8 cellular contexts compared by ENCODE assay signal in the genomic region with DNA sequence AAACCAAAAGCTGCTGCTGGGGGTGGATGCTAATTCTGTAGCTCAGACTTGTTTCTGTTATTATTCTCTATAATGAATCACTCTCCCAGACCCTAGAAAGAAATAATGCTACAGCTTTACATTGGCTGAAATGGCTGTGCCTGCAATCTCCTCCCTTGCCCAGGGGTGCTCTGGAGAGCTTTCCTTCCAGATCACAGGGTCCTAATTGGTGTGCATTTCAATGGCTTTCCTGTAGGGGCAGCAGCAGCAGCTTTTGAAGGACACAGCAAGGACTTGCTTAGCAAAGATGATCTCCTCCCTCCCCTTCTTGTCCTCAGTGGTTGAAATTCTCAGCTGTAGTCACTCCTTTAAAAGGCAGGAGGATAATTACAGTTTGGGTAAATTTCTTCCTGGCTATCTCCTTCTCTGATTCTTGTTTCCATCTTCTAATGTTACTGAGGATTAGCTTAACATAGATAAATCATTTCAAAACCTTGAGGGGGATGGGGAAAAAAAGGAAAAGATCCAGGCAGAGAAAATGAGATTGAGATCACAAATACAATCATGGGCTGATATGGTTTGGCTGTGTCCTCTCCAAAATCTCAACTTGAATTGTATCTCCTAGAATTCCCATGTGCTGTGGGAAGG.
DNase-seq lines count a peak whose midpoint lies in the region; ATAC-seq and TF ChIP-seq lines count a peak whose summit lies in the region.

No MANE protein-coding gene starts in this region.

- ATAC-seq in GM19035 (IDR thresholded peaks at IDR 0.05; ENCODE audit: unreplicated experiment) (peak; percentile 99), HG03066 (IDR thresholded peaks at IDR 0.05; ENCODE audit: low read depth, unreplicated experiment) (peak; percentile 89)
- no peak for ATAC-seq in natural killer cell treated with Interleukin-12 subunit alpha and Interleukin-12 subunit beta and Interleukin-15 and Interleukin-18, amount 100 ng/mL, for 72 hours
- ATAC-seq in CD8-positive, alpha-beta T cell: no peak

- intact Hi-C loops in CD8-positive, alpha-beta T cell (cut with DNase I, micrococcal nuclease): no loop called here

- H2AFZ ChIP-seq in neural cell (ENCODE audit: low read depth, low read length): no peak overlapping the region

- POLR2A ChIA-PET in CD8-positive, alpha-beta T cell (lab: Charles Lee): no interaction called here

- no peaks in the 10 kb centered on the region for H3K4me1 ChIP-seq in DOHH2 (ENCODE audit: control insufficient read depth, low read length)
- H3K4me1 ChIP-seq in CD8-positive, alpha-beta T cell (ENCODE audit: insufficient read depth, low read length): no peaks in the 10 kb centered on the region

- H3F3A ChIP-seq in DOHH2 (ENCODE audit: control insufficient read depth, insufficient read depth): no peaks in the 10 kb centered on the region
- H3F3A ChIP-seq in neural cell (ENCODE audit: insufficient read depth, low read length, poor library complexity, severe bottlenecking): no peaks in the 10 kb centered on the region

- no peaks in the 10 kb centered on the region for H3K9me3 ChIP-seq in DOHH2 (ENCODE audit: control insufficient read depth, insufficient read depth, low read length)
- no peaks in the 10 kb centered on the region for H3K9me3 ChIP-seq in neural cell (ENCODE audit: low read length)
- no peaks in the 10 kb centered on the region for H3K9me3 ChIP-seq in CD8-positive, alpha-beta T cell (ENCODE audit: low read length)

- H3K36me3 ChIP-seq in DOHH2 (ENCODE audit: control insufficient read depth, low read length) (no peaks in the 10 kb centered on the region), neural cell (ENCODE audit: insufficient read depth, low read length) (no peaks in the 10 kb centered on the region)
- H3K36me3 ChIP-seq in CD8-positive, alpha-beta T cell (ENCODE audit: insufficient read depth, low read length): no peaks in the 10 kb centered on the region

- no peaks in the 10 kb centered on the region for H3K4me1 Mint-ChIP-seq in natural killer cell treated with Interleukin-12 subunit alpha and Interleukin-12 subunit beta and Interleukin-15 and Interleukin-18, amount 100 ng/mL, for 72 hours (ENCODE audit: low read depth in 2 of 2)
- no peaks in the 10 kb centered on the region for H3K4me1 Mint-ChIP-seq in CD8-positive, alpha-beta T cell (ENCODE audit: low read depth)

- no peak overlapping the region for H3K4me3 ChIP-seq in DOHH2 (ENCODE audit: low read length)
- H3K4me3 ChIP-seq in cardiac fibroblast (replicated peaks in 1 of 2; ENCODE audit: low read depth in 2 of 2, low read length in 2 of 2): no peak overlapping the region
- H3K4me3 ChIP-seq in neural cell (ENCODE audit: low read length): peak overlapping the region; percentile 22
- no peak overlapping the region for H3K4me3 ChIP-seq in CD8-positive, alpha-beta T cell (ENCODE audit: low read depth, low read length)

- no peaks in the 10 kb centered on the region for H3K79me2 ChIP-seq in DOHH2 (ENCODE audit: control insufficient read depth, low read length)
- H3K79me2 ChIP-seq in neural cell (replicated peaks; ENCODE audit: insufficient read depth, low read length): no peaks in the 10 kb centered on the region

- H4K20me1 ChIP-seq in DOHH2 (ENCODE audit: control insufficient read depth, insufficient read depth, low read depth, low read length) (no peaks in the 10 kb centered on the region), neural cell (ENCODE audit: insufficient read depth) (no peaks in the 10 kb centered on the region)

- H3K9me2 ChIP-seq in DOHH2 (replicated peaks; ENCODE audit: control insufficient read depth, low read length) (no peaks in the 10 kb centered on the region), neural cell (ENCODE audit: insufficient read depth, low read length) (no peaks in the 10 kb centered on the region)

- no peak for TF ChIP-seq EP300 in neural cell (conservative IDR thresholded peaks at IDR 0.05; ENCODE audit: poor library complexity, severe bottlenecking)

- H3K36me3 Mint-ChIP-seq in natural killer cell treated with Interleukin-12 subunit alpha and Interleukin-12 subunit beta and Interleukin-15 and Interleukin-18, amount 100 ng/mL, for 72 hours: no peaks in the 10 kb centered on the region
- H3K36me3 Mint-ChIP-seq in CD8-positive, alpha-beta T cell: no peaks in the 10 kb centered on the region

- H3K27ac ChIP-seq in DOHH2 (ENCODE audit: low read depth, low read length) (no peak overlapping the region), neural cell (ENCODE audit: low read length) (peak overlapping the region; percentile 51)
- H3K27ac ChIP-seq in CD8-positive, alpha-beta T cell (ENCODE audit: low read depth, low read length): no peak overlapping the region

- TF ChIP-seq CTCF in DOHH2 (IDR thresholded peaks at IDR 0.05; ENCODE audit: low read depth, low read length, poor library complexity, severe bottlenecking): peak; percentile 81
- TF ChIP-seq CTCF in cardiac fibroblast (IDR thresholded peaks at IDR 0.05; ENCODE audit: low read depth, low read length): peak; percentile 25
- TF ChIP-seq CTCF in neural cell (IDR thresholded peaks at IDR 0.05; ENCODE audit: poor library complexity, severe bottlenecking): peak; percentile 76
- TF ChIP-seq CTCF in CD8-positive, alpha-beta T cell (IDR thresholded peaks at IDR 0.05): no peak

- H3K27ac Mint-ChIP-seq in natural killer cell treated with Interleukin-12 subunit alpha and Interleukin-12 subunit beta and Interleukin-15 and Interleukin-18, amount 100 ng/mL, for 72 hours: no peak overlapping the region
- H3K27ac Mint-ChIP-seq in CD8-positive, alpha-beta T cell: no peak overlapping the region

- H3K27me3 ChIP-seq in DOHH2 (ENCODE audit: control insufficient read depth, low read length) (no peaks in the 10 kb centered on the region; the same call in 1 of the 2 replicates), neural cell (ENCODE audit: insufficient read depth, low read depth, low read length) (no peaks in the 10 kb centered on the region)
- H3K27me3 ChIP-seq in CD8-positive, alpha-beta T cell (ENCODE audit: insufficient read depth, low read length): no peaks in the 10 kb centered on the region

- H3K27me3 Mint-ChIP-seq in natural killer cell treated with Interleukin-12 subunit alpha and Interleukin-12 subunit beta and Interleukin-15 and Interleukin-18, amount 100 ng/mL, for 72 hours: no peaks in the 10 kb centered on the region
- H3K27me3 Mint-ChIP-seq in CD8-positive, alpha-beta T cell (ENCODE audit: low read depth): no peaks in the 10 kb centered on the region

- peak; percentile 62 for TF ChIP-seq RAD21 in neural cell (conservative IDR thresholded peaks at IDR 0.05)

- H3K4me2 ChIP-seq in DOHH2 (ENCODE audit: low read length): no peak overlapping the region
- H3K4me2 ChIP-seq in neural cell (ENCODE audit: low read length): peak overlapping the region; percentile 18

- H3K4me3 Mint-ChIP-seq in natural killer cell treated with Interleukin-12 subunit alpha and Interleukin-12 subunit beta and Interleukin-15 and Interleukin-18, amount 100 ng/mL, for 72 hours: no peak overlapping the region
- H3K4me3 Mint-ChIP-seq in CD8-positive, alpha-beta T cell: no peak overlapping the region

- CTCF ChIA-PET in CD8-positive, alpha-beta T cell (lab: Charles Lee): no interaction called here

- DNase-seq in NCI-H526 (lab: John Stamatoyannopoulos, UW) (peak; percentile 22 to 63), cardiac fibroblast (ENCODE audit: low read depth in 2 of 2) (peak; percentile 5 to 10)
- DNase-seq in natural killer cell treated with Interleukin-12 subunit alpha and Interleukin-12 subunit beta and Interleukin-15 and Interleukin-18, amount 100 ng/mL, for 72 hours (ENCODE audit: low spot score): no peak
- no peak for DNase-seq in CD8-positive, alpha-beta T cell

- H3K9ac ChIP-seq in neural cell (ENCODE audit: low read length): no peak overlapping the region

- H3K9me3 Mint-ChIP-seq in natural killer cell treated with Interleukin-12 subunit alpha and Interleukin-12 subunit beta and Interleukin-15 and Interleukin-18, amount 100 ng/mL, for 72 hours: peaks cover 10% of the 10 kb centered on the region
- no peaks in the 10 kb centered on the region for H3K9me3 Mint-ChIP-seq in CD8-positive, alpha-beta T cell

TF ChIP-seq in neural cell, 6 proteins besides CTCF, POLR2A, EP300 and RAD21:
- TF ChIP-seq SMC3 (conservative IDR thresholded peaks at IDR 0.05; ENCODE audit: poor library complexity): peak; percentile 46
- TF ChIP-seq, protein P1, sequence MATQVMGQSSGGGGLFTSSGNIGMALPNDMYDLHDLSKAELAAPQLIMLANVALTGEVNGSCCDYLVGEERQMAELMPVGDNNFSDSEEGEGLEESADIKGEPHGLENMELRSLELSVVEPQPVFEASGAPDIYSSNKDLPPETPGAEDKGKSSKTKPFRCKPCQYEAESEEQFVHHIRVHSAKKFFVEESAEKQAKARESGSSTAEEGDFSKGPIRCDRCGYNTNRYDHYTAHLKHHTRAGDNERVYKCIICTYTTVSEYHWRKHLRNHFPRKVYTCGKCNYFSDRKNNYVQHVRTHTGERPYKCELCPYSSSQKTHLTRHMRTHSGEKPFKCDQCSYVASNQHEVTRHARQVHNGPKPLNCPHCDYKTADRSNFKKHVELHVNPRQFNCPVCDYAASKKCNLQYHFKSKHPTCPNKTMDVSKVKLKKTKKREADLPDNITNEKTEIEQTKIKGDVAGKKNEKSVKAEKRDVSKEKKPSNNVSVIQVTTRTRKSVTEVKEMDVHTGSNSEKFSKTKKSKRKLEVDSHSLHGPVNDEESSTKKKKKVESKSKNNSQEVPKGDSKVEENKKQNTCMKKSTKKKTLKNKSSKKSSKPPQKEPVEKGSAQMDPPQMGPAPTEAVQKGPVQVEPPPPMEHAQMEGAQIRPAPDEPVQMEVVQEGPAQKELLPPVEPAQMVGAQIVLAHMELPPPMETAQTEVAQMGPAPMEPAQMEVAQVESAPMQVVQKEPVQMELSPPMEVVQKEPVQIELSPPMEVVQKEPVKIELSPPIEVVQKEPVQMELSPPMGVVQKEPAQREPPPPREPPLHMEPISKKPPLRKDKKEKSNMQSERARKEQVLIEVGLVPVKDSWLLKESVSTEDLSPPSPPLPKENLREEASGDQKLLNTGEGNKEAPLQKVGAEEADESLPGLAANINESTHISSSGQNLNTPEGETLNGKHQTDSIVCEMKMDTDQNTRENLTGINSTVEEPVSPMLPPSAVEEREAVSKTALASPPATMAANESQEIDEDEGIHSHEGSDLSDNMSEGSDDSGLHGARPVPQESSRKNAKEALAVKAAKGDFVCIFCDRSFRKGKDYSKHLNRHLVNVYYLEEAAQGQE (IDR thresholded peaks at IDR 0.05; ENCODE audit: borderline replicate concordance): no peak

Comparison
In these comparisons a context has a peak if more than half of its experiments do, and no peak if none do; other contexts are left out.
1. ATAC-seq: peak in GM19035 (single experiment) and HG03066 (single experiment); none in natural killer cell treated with Interleukin-12 subunit alpha and Interleukin-12 subunit beta and Interleukin-15 and Interleukin-18, amount 100 ng/mL, for 72 hours (0 of 2) and CD8-positive, alpha-beta T cell (single experiment).
2. DNase-seq: peak in NCI-H526 (2 of 2) and cardiac fibroblast (2 of 2); none in natural killer cell treated with Interleukin-12 subunit alpha and Interleukin-12 subunit beta and Interleukin-15 and Interleukin-18, amount 100 ng/mL, for 72 hours (single experiment) and CD8-positive, alpha-beta T cell (0 of 7).